Comparison of ENCODE assay signal across 27 cellular contexts in the genomic region with DNA sequence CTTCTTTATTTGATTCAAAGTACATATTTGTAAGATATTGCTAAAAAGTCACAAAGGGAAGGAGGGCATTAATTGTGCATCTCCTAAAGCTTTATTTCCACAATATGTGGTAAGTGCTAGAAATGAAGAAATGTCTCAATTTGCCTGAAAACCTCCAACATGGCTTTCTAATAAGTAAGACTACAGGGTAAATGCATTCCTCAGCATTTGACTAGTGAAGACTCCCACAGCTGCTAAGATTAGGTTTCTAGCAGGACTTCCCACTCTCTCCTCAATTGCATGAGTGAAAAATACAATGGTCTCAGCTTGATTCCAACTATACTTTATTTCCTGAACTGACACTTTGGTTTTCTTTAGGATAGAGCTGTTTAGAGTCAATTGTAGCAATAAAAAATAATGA.
"Had no signal": no experiment of that assay in that cellular context is flagged by ENCODE, and none has a peak within 500 bp of the region (broad histone marks: within the 10 kb centered on the region; RNA-seq: fewer than 3 reads in every experiment).

No MANE protein-coding gene starts in this region.

- H3K36me3 Mint-ChIP-seq: activated naive CD4-positive, alpha-beta T cell treated with anti-CD3 and anti-CD28 coated beads, Interleukin-2, amount 10 ng/mL, durations not matched to agents 7 days and 5 days; activated naive CD8-positive, alpha-beta T cell had no signal

- H3K27ac Mint-ChIP-seq: activated CD4-positive, alpha-beta T cell treated with anti-CD3 and anti-CD28 coated beads, Interleukin-2, amount 10 ng/mL, durations not matched to agents 24 days and 14 days; activated naive CD4-positive, alpha-beta T cell treated with anti-CD3 and anti-CD28 coated beads, Interleukin-2, amount 10 ng/mL, durations not matched to agents 7 days and 5 days; activated naive CD8-positive, alpha-beta T cell; activated naive CD8-positive, alpha-beta T cell treated with anti-CD3 and anti-CD28 coated beads, Interleukin-2, amount 50 U/mL, for 24 hours had no signal

- H3K9ac ChIP-seq: KMS-11 had no signal

- H3K4me2 ChIP-seq: KMS-11 had no signal

- H3K4me3 ChIP-seq: cardiac muscle cell, Peyer's patch had no signal

- H3K9me3 Mint-ChIP-seq: activated CD4-positive, alpha-beta T cell treated with anti-CD3 and anti-CD28 coated beads, Interleukin-2, amount 10 ng/mL, durations not matched to agents 24 days and 14 days had no signal

- H3K4me1 ChIP-seq: Peyer's patch had no signal

- H3K36me3 ChIP-seq: cardiac muscle cell, Peyer's patch had no signal

- H3K27ac ChIP-seq: cardiac muscle cell, KMS-11, Peyer's patch had no signal

- H3K4me3 Mint-ChIP-seq: activated CD4-positive, alpha-beta T cell treated with anti-CD3 and anti-CD28 coated beads, Interleukin-2, amount 10 ng/mL, durations not matched to agents 24 days and 14 days; activated naive CD4-positive, alpha-beta T cell treated with anti-CD3 and anti-CD28 coated beads, Interleukin-2, amount 10 ng/mL, durations not matched to agents 7 days and 5 days; activated naive CD8-positive, alpha-beta T cell; activated naive CD8-positive, alpha-beta T cell treated with anti-CD3 and anti-CD28 coated beads, Interleukin-2, amount 50 U/mL, for 24 hours; activated T-cell treated with anti-CD3 and anti-CD28 coated beads, Interleukin-2, amount 50 U/mL, for 4 hours had no signal

- H3K4me1 Mint-ChIP-seq: activated CD4-positive, alpha-beta T cell treated with anti-CD3 and anti-CD28 coated beads, Interleukin-2, amount 10 ng/mL, durations not matched to agents 24 days and 14 days; activated naive CD4-positive, alpha-beta T cell treated with anti-CD3 and anti-CD28 coated beads, Interleukin-2, amount 10 ng/mL, durations not matched to agents 7 days and 5 days; activated naive CD8-positive, alpha-beta T cell treated with anti-CD3 and anti-CD28 coated beads, Interleukin-2, amount 50 U/mL, for 24 hours had no signal

- H3K27me3 ChIP-seq: cardiac muscle cell, Peyer's patch had no signal

- DNase-seq: activated CD4-positive, alpha-beta T cell treated with anti-CD3 and anti-CD28 coated beads, Interleukin-2, amount 10 ng/mL, durations not matched to agents 24 days and 14 days; activated CD4-positive, alpha-beta T cell treated with anti-CD3 and anti-CD28 coated beads, Interleukin-2, amount 50 U/mL, for 4 hours; activated CD8-positive, alpha-beta memory T cell treated with anti-CD3 and anti-CD28 coated beads, Interleukin-2, amount 50 U/mL, for 4 hours; activated effector memory CD4-positive, alpha-beta T cell treated with Interleukin-2 at 50 U/mL for 16 hours; activated naive CD4-positive, alpha-beta T cell treated with anti-CD3 and anti-CD28 coated beads, Interleukin-2, amount 10 ng/mL, durations not matched to agents 7 days and 5 days; activated naive CD8-positive, alpha-beta T cell treated with anti-CD3 and anti-CD28 coated beads, Interleukin-2, amount 50 U/mL, for 24 hours; activated T-cell treated with anti-CD3 and anti-CD28 coated beads for 4 hours; activated T-cell treated with anti-CD3 and anti-CD28 coated beads, Interleukin-2, amount 50 U/mL, for 4 hours; anterior cingulate cortex; NCI-H1105; NCI-H1417 treated with DMSO at 0.1 percent for 48 hours; NCI-H187 treated with DMSO at 0.1 percent for 48 hours; NCI-H2081; NCI-H2171 treated with DMSO at 0.1 percent for 48 hours; NCI-H2227 treated with DMSO at 0.1 percent for 48 hours; NCI-H446 treated with DMSO at 0.1 percent for 48 hours; NCI-H524 treated with DMSO at 0.1 percent for 48 hours; Peyer's patch; RPMI8226; SHP77 treated with DMSO at 0.1 percent for 48 hours; SW 1271; T-helper 1 cell; T-helper 2 cell; T-helper 9 cell had no signal

- H3K27me3 Mint-ChIP-seq: activated CD4-positive, alpha-beta T cell treated with anti-CD3 and anti-CD28 coated beads, Interleukin-2, amount 10 ng/mL, durations not matched to agents 24 days and 14 days; activated naive CD4-positive, alpha-beta T cell treated with anti-CD3 and anti-CD28 coated beads, Interleukin-2, amount 10 ng/mL, durations not matched to agents 7 days and 5 days; activated naive CD8-positive, alpha-beta T cell; activated naive CD8-positive, alpha-beta T cell treated with anti-CD3 and anti-CD28 coated beads, Interleukin-2, amount 50 U/mL, for 24 hours had no signal
